In the genomic region with DNA sequence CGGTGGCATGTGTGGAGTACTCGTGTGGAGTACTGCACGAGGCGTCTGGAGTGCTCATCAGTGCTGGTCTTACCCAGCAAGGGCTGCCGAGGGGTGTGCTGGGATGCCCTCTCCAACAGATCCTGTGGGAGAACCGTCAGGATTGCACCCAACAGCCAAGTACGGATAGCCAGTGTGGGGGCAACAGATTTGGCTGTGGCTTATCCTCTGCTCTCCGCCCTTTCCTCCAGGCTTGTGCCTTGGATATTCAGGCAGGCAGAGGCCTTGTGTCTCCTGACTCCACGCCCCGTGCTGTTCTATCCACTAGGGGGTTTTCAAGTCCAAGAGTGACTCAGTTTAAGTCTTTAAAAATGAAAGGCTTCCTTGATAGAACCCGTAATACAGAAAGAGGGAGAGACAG, we compare ENCODE assay signal across 11 cellular contexts.
DNase-seq lines count a peak whose midpoint lies in the region; ATAC-seq and TF ChIP-seq lines count a peak whose summit lies in the region.
"Had no signal": no experiment of that assay in that cellular context is flagged by ENCODE, and none has a peak within 500 bp of the region (broad histone marks: within the 10 kb centered on the region; RNA-seq: fewer than 3 reads in every experiment).

No MANE protein-coding gene starts in this region.

- CTCF ChIA-PET in activated CD4-positive, alpha-beta T cell treated with anti-CD3 and anti-CD28 coated beads, Interleukin-2, amount 10 ng/mL, durations not matched to agents 7 days and 5 days (lab: Charles Lee), result no interaction called here

- peak overlapping the region; percentile 95 for H3K27ac Mint-ChIP-seq in GM23338
- H3K27ac Mint-ChIP-seq in glutamatergic neuron (ENCODE audit: unreplicated experiment), result peak overlapping the region; percentile 62
- no peak overlapping the region for H3K27ac Mint-ChIP-seq in progenitor cell of endocrine pancreas
- H3K27ac Mint-ChIP-seq in activated CD4-positive, alpha-beta T cell treated with anti-CD3 and anti-CD28 coated beads, Interleukin-2, amount 10 ng/mL, durations not matched to agents 7 days and 5 days, result no peak overlapping the region

- H3K9me3 Mint-ChIP-seq in GM23338 (no peaks in the 10 kb centered on the region), glutamatergic neuron (ENCODE audit: unreplicated experiment) (peaks cover 2% of the 10 kb centered on the region), progenitor cell of endocrine pancreas (ENCODE audit: low read depth) (no peaks in the 10 kb centered on the region)
- H3K9me3 Mint-ChIP-seq in activated CD4-positive, alpha-beta T cell treated with anti-CD3 and anti-CD28 coated beads, Interleukin-2, amount 10 ng/mL, durations not matched to agents 7 days and 5 days, result no peaks in the 10 kb centered on the region

- H3K27me3 Mint-ChIP-seq in GM23338 (ENCODE audit: insufficient read depth, low read depth, poor library complexity), result peaks cover 45% of the 10 kb centered on the region
- peaks cover 2% of the 10 kb centered on the region for H3K27me3 Mint-ChIP-seq in glutamatergic neuron (ENCODE audit: unreplicated experiment)
- peaks cover 46% of the 10 kb centered on the region for H3K27me3 Mint-ChIP-seq in progenitor cell of endocrine pancreas
- peaks cover 5% of the 10 kb centered on the region for H3K27me3 Mint-ChIP-seq in activated CD4-positive, alpha-beta T cell treated with anti-CD3 and anti-CD28 coated beads, Interleukin-2, amount 10 ng/mL, durations not matched to agents 7 days and 5 days

- no peak for DNase-seq in GM23338 (ENCODE audit: low spot score)
- no peak for DNase-seq in SJCRH30
- peak; percentile 10 for DNase-seq in glutamatergic neuron
- DNase-seq in progenitor cell of endocrine pancreas (ENCODE audit: low spot score, unreplicated experiment), result peak; percentile 7
- no peak for DNase-seq in mucosa of descending colon
- no peak for DNase-seq in activated CD4-positive, alpha-beta T cell treated with anti-CD3 and anti-CD28 coated beads, Interleukin-2, amount 10 ng/mL, durations not matched to agents 7 days and 5 days
- DNase-seq: MG63 had no signal

- no peak overlapping the region for H2AFZ ChIP-seq in GM23338

- H3K4me3 ChIP-seq in GM23338 (no peak overlapping the region), SJCRH30 (no peak overlapping the region), mucosa of descending colon (no peak overlapping the region)
- H3K4me3 ChIP-seq: adrenal gland, HAP-1, MG63 had no signal

- H3K4me1 Mint-ChIP-seq in GM23338 (peaks cover 52% of the 10 kb centered on the region), glutamatergic neuron (ENCODE audit: low read depth, unreplicated experiment) (peaks cover 42% of the 10 kb centered on the region), progenitor cell of endocrine pancreas (ENCODE audit: low read depth) (peaks cover 1% of the 10 kb centered on the region)
- no peaks in the 10 kb centered on the region for H3K4me1 Mint-ChIP-seq in activated CD4-positive, alpha-beta T cell treated with anti-CD3 and anti-CD28 coated beads, Interleukin-2, amount 10 ng/mL, durations not matched to agents 7 days and 5 days

- H3K9me3 ChIP-seq in SJCRH30 (replicated peaks), result no peaks in the 10 kb centered on the region
- H3K9me3 ChIP-seq in mucosa of descending colon, result no peaks in the 10 kb centered on the region
- H3K9me3 ChIP-seq: adrenal gland, HAP-1, MG63 had no signal

- peak overlapping the region; percentile 10 for H3K4me2 ChIP-seq in GM23338

- H3K36me3 ChIP-seq in GM23338 (ENCODE audit: insufficient read depth) (no peaks in the 10 kb centered on the region), SJCRH30 (no peaks in the 10 kb centered on the region), mucosa of descending colon (ENCODE audit: low read depth) (no peaks in the 10 kb centered on the region)
- H3K36me3 ChIP-seq: adrenal gland, HAP-1, MG63 had no signal

- POLR2A ChIA-PET in activated CD4-positive, alpha-beta T cell treated with anti-CD3 and anti-CD28 coated beads, Interleukin-2, amount 10 ng/mL, durations not matched to agents 7 days and 5 days (lab: Charles Lee), result no interaction called here

- H3K27me3 ChIP-seq in GM23338 (ENCODE audit: insufficient read depth) (no peaks in the 10 kb centered on the region), SJCRH30 (no peaks in the 10 kb centered on the region)
- H3K27me3 ChIP-seq: adrenal gland, MG63 had no signal

- H3K27ac ChIP-seq in GM23338 (ENCODE audit: low read depth) (peak overlapping the region; percentile 94), SJCRH30 (peak overlapping the region; percentile 80)
- H3K27ac ChIP-seq: adrenal gland, VCaP had no signal

- ATAC-seq in GM23338, result no peak
- ATAC-seq in mucosa of descending colon, result no peak
- no peak for ATAC-seq in HG03354 (IDR thresholded peaks at IDR 0.05; ENCODE audit: poor library complexity, severe bottlenecking, unreplicated experiment)

- peaks cover 6% of the 10 kb centered on the region; the same call in 1 of the 3 replicates for H3K36me3 Mint-ChIP-seq in GM23338 (ENCODE audit: low read depth)
- no peaks in the 10 kb centered on the region for H3K36me3 Mint-ChIP-seq in glutamatergic neuron (ENCODE audit: unreplicated experiment)
- H3K36me3 Mint-ChIP-seq in progenitor cell of endocrine pancreas (ENCODE audit: insufficient read depth), result no peaks in the 10 kb centered on the region
- H3K36me3 Mint-ChIP-seq in activated CD4-positive, alpha-beta T cell treated with anti-CD3 and anti-CD28 coated beads, Interleukin-2, amount 10 ng/mL, durations not matched to agents 7 days and 5 days (ENCODE audit: low read depth), result no peaks in the 10 kb centered on the region

- H3K9me2 ChIP-seq in GM23338 (ENCODE audit: insufficient read depth), result peaks cover 53% of the 10 kb centered on the region

- H3K4me1 ChIP-seq in GM23338 (ENCODE audit: insufficient read depth) (peaks cover 44% of the 10 kb centered on the region), SJCRH30 (peaks cover 26% of the 10 kb centered on the region), mucosa of descending colon (ENCODE audit: low read depth) (no peaks in the 10 kb centered on the region)
- H3K4me1 ChIP-seq: adrenal gland, HAP-1 had no signal

- intact Hi-C loops in mucosa of descending colon (cut with DNase I, micrococcal nuclease), result no loop called here

- TF ChIP-seq CTCF in GM23338 (conservative IDR thresholded peaks at IDR 0.05; ENCODE audit: low read depth in 2 of 2) (no peak), glutamatergic neuron (IDR thresholded peaks at IDR 0.05; ENCODE audit: partially characterized antibody, unreplicated experiment) (no peak), progenitor cell of endocrine pancreas (IDR thresholded peaks at IDR 0.05; ENCODE audit: unreplicated experiment) (peak; percentile 7), mucosa of descending colon (IDR thresholded peaks at IDR 0.05) (no peak)

- H4K20me1 ChIP-seq in GM23338 (replicated peaks; ENCODE audit: insufficient read depth), result no peaks in the 10 kb centered on the region

- peaks cover 19% of the 10 kb centered on the region; the same call in 1 of the 2 replicates for H3F3A ChIP-seq in GM23338 (replicated peaks; ENCODE audit: low read depth)

- no peaks in the 10 kb centered on the region for H3K79me2 ChIP-seq in GM23338 (replicated peaks; ENCODE audit: insufficient read depth)

- no peak overlapping the region; the same call in 2 of the 3 replicates for H3K4me3 Mint-ChIP-seq in GM23338
- no peak overlapping the region for H3K4me3 Mint-ChIP-seq in glutamatergic neuron (ENCODE audit: unreplicated experiment)
- no peak overlapping the region for H3K4me3 Mint-ChIP-seq in progenitor cell of endocrine pancreas (ENCODE audit: low read depth)
- H3K4me3 Mint-ChIP-seq in activated CD4-positive, alpha-beta T cell treated with anti-CD3 and anti-CD28 coated beads, Interleukin-2, amount 10 ng/mL, durations not matched to agents 7 days and 5 days, result no peak overlapping the region

TF ChIP-seq in GM23338, 12 proteins besides CTCF, POLR2A, EP300 and RAD21:
- TF ChIP-seq NANOG (IDR thresholded peaks at IDR 0.05; ENCODE audit: borderline replicate concordance), result no peak

Comparison
In these comparisons a context has a peak if more than half of its experiments do, and no peak if none do; other contexts are left out.
1. DNase-seq: peak in glutamatergic neuron (single experiment) and progenitor cell of endocrine pancreas (single experiment); none in GM23338 (single experiment), SJCRH30 (0 of 2), mucosa of descending colon (0 of 3) and activated CD4-positive, alpha-beta T cell treated with anti-CD3 and anti-CD28 coated beads, Interleukin-2, amount 10 ng/mL, durations not matched to agents 7 days and 5 days (single experiment).
2. H3K27ac Mint-ChIP-seq: peak in GM23338 (single experiment) and glutamatergic neuron (single experiment); none in progenitor cell of endocrine pancreas (single experiment) and activated CD4-positive, alpha-beta T cell treated with anti-CD3 and anti-CD28 coated beads, Interleukin-2, amount 10 ng/mL, durations not matched to agents 7 days and 5 days (single experiment).